19 cellular contexts compared by ENCODE assay signal in the genomic region with DNA sequence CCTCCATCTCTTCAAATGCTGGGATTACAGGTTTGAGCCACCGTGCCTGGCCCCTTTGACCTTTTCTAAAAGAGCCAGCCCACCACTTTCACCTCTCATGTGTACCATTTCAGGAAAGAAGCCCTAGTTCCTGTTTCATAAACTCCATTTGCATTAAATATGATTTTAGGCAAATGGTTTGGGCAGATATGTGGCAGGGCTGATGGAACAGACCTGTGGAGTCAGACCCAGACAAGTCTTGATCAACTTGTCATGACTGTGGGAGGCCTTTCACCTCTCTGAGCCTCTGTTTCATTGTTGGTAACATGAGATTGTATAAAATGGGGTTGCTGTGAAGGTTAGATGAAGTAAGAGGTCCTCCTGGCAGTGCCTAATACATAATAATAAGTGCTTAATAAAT.
"Had no signal": no experiment of that assay in that cellular context is flagged by ENCODE, and none has a peak within 500 bp of the region (broad histone marks: within the 10 kb centered on the region; RNA-seq: fewer than 3 reads in every experiment).

No MANE protein-coding gene starts in this region.

- H3K9ac ChIP-seq: parathyroid adenoma had no signal

- H3K4me3 ChIP-seq: cardiac muscle cell, right lobe of liver, thyroid gland had no signal

- H3K36me3 Mint-ChIP-seq: natural killer cell treated with Interleukin-12 subunit alpha and Interleukin-12 subunit beta and Interleukin-15 and Interleukin-18, amount 100 ng/mL, for 72 hours had no signal

- H3K4me3 Mint-ChIP-seq: activated CD4-positive, alpha-beta T cell treated with anti-CD3 and anti-CD28 coated beads, Interleukin-2, amount 10 ng/mL, durations not matched to agents 7 days and 5 days; activated naive CD8-positive, alpha-beta T cell; activated T-helper 1 cell treated with anti-CD3 and anti-CD28 coated beads, Interleukin-12 subunit alpha, Interleukin-12 subunit beta, Interleukin-2, Interleukin-4 antibody, amounts not matched to agents 30 ng/mL and 10 ng/mL and 1 ng/mL, durations not matched to agents 14 hours and 24 hours and 36 hours; dendritic cell treated with granulocyte-macrophage colony-stimulating factor and Interleukin-4, amounts not matched to agents 40 ng/mL and 50 ng/mL, for 4 days; natural killer cell treated with Interleukin-12 subunit alpha and Interleukin-12 subunit beta and Interleukin-15 and Interleukin-18, amount 100 ng/mL, for 72 hours had no signal

- ATAC-seq: natural killer cell treated with Interleukin-12 subunit alpha and Interleukin-12 subunit beta and Interleukin-15 and Interleukin-18, amount 100 ng/mL, for 72 hours; right lobe of liver had no signal

- H3K27ac Mint-ChIP-seq: activated CD4-positive, alpha-beta T cell treated with anti-CD3 and anti-CD28 coated beads, Interleukin-2, amount 10 ng/mL, durations not matched to agents 7 days and 5 days; activated naive CD8-positive, alpha-beta T cell; activated T-helper 1 cell treated with anti-CD3 and anti-CD28 coated beads, Interleukin-12 subunit alpha, Interleukin-12 subunit beta, Interleukin-2, Interleukin-4 antibody, amounts not matched to agents 30 ng/mL and 10 ng/mL and 1 ng/mL, durations not matched to agents 14 hours and 24 hours and 36 hours; dendritic cell treated with granulocyte-macrophage colony-stimulating factor and Interleukin-4, amounts not matched to agents 40 ng/mL and 50 ng/mL, for 4 days; natural killer cell treated with Interleukin-12 subunit alpha and Interleukin-12 subunit beta and Interleukin-15 and Interleukin-18, amount 100 ng/mL, for 72 hours had no signal

- H3K36me3 ChIP-seq: cardiac muscle cell, right lobe of liver, thyroid gland had no signal

- FAIRE-seq: endothelial cell of umbilical vein had no signal

- H3K79me2 ChIP-seq: parathyroid adenoma had no signal

- H3K27me3 ChIP-seq: right lobe of liver, thyroid gland had no signal

- H3K9me3 ChIP-seq: right lobe of liver, thyroid gland had no signal

- H3K9me3 Mint-ChIP-seq: activated CD4-positive, alpha-beta T cell treated with anti-CD3 and anti-CD28 coated beads, Interleukin-2, amount 10 ng/mL, durations not matched to agents 7 days and 5 days; activated T-helper 1 cell treated with anti-CD3 and anti-CD28 coated beads, Interleukin-12 subunit alpha, Interleukin-12 subunit beta, Interleukin-2, Interleukin-4 antibody, amounts not matched to agents 30 ng/mL and 10 ng/mL and 1 ng/mL, durations not matched to agents 14 hours and 24 hours and 36 hours; dendritic cell treated with granulocyte-macrophage colony-stimulating factor and Interleukin-4, amounts not matched to agents 40 ng/mL and 50 ng/mL, for 4 days; natural killer cell treated with Interleukin-12 subunit alpha and Interleukin-12 subunit beta and Interleukin-15 and Interleukin-18, amount 100 ng/mL, for 72 hours had no signal

- H3K27ac ChIP-seq: cardiac muscle cell, parathyroid adenoma, right lobe of liver, thyroid gland had no signal

- DNase-seq: activated CD4-positive, alpha-beta T cell treated with anti-CD3 and anti-CD28 coated beads, Interleukin-2, amount 10 ng/mL, durations not matched to agents 7 days and 5 days; activated CD8-positive, alpha-beta memory T cell treated with anti-CD3 and anti-CD28 coated beads for 24 hours; activated CD8-positive, alpha-beta memory T cell treated with anti-CD3 and anti-CD28 coated beads, Interleukin-2, amount 50 U/mL, for 48 hours; activated gamma-delta T cell treated with Interleukin-2 at 50 U/mL for 16 hours; effector CD8-positive, alpha-beta T cell; foreskin fibroblast; right lobe of liver; small intestine; stimulated activated CD4-positive, alpha-beta T cell treated with anti-CD3 and anti-CD28 coated beads, Interleukin-4, amount 100 ng/mL, for 24 hours; stimulated activated naive CD4-positive, alpha-beta T cell; T1000; thyroid gland had no signal
